Comparison of ENCODE assay signal across 15 cellular contexts in genomic region chr2:71690876-71691275, GRCh38.
DNase-seq lines count a peak whose midpoint lies in the region; ATAC-seq and TF ChIP-seq lines count a peak whose summit lies in the region.
"Had no signal": no experiment of that assay in that cellular context is flagged by ENCODE, and none has a peak within 500 bp of the region (broad histone marks: within the 10 kb centered on the region; RNA-seq: fewer than 3 reads in every experiment).

No MANE protein-coding gene starts in this region.

- no peak overlapping the region for H3K27ac ChIP-seq in endodermal cell (ENCODE audit: low read depth, low read length)
- peak overlapping the region; percentile 88 for H3K27ac ChIP-seq in skeletal muscle tissue (ENCODE audit: low read depth, low read length)
- H3K27ac ChIP-seq: HL-60 had no signal

- DNase-seq in activated effector memory CD4-positive, alpha-beta T cell treated with anti-CD3 and anti-CD28 coated beads, Interleukin-2, amount 50 U/mL, for 16 hours = peak; percentile 39
- no peak for DNase-seq in activated effector memory CD4-positive, alpha-beta T cell treated with Interleukin-2 at 50 U/mL for 16 hours
- DNase-seq in endodermal cell (peak; percentile 59), nephron progenitor cell (no peak), hippocampal formation (lab: John Stamatoyannopoulos, UW) (no peak)
- DNase-seq in effector memory CD8-positive, alpha-beta T cell = no peak
- DNase-seq: 8988T, Caco-2, DMS53, NCI-H1436, NCI-H69, PC-3 had no signal

- no peaks in the 10 kb centered on the region for H3K27me3 ChIP-seq in endodermal cell (ENCODE audit: control insufficient read depth, insufficient read depth, low read length, poor library complexity, severe bottlenecking)
- no peaks in the 10 kb centered on the region for H3K27me3 ChIP-seq in skeletal muscle tissue (ENCODE audit: control insufficient read depth in 3 of 3, insufficient read depth in 3 of 3, low read length in 3 of 3)

- H3K4me1 ChIP-seq in endodermal cell (ENCODE audit: control insufficient read depth, insufficient read depth, low read length) (peaks cover 3% of the 10 kb centered on the region), skeletal muscle tissue (ENCODE audit: control insufficient read depth in 3 of 3, insufficient read depth in 3 of 3, low read length in 3 of 3) (peaks cover 25 to 82% (median 51%) of the 10 kb centered on the region in 3 donors)
- H3K4me1 ChIP-seq: Caco-2 had no signal

- H3K27ac Mint-ChIP-seq in endodermal cell = no peak overlapping the region
- peak overlapping the region; percentile 14 for H3K27ac Mint-ChIP-seq in nephron progenitor cell
- H3K27ac Mint-ChIP-seq in effector memory CD8-positive, alpha-beta T cell = no peak overlapping the region

- no peaks in the 10 kb centered on the region for H3K9me3 ChIP-seq in endodermal cell (ENCODE audit: control insufficient read depth, low read length)
- H3K9me3 ChIP-seq in skeletal muscle tissue (ENCODE audit: control insufficient read depth in 3 of 3, low read length in 3 of 3) = no peaks in the 10 kb centered on the region
- H3K9me3 ChIP-seq: Caco-2 had no signal

- no peak for ATAC-seq in GM21619 (IDR thresholded peaks at IDR 0.05; ENCODE audit: unreplicated experiment)
- ATAC-seq in effector memory CD8-positive, alpha-beta T cell (replicated peaks) = no peak
- ATAC-seq: PC-3 had no signal

- no peaks in the 10 kb centered on the region for H3K36me3 ChIP-seq in endodermal cell (ENCODE audit: control insufficient read depth, insufficient read depth, low read length)
- H3K36me3 ChIP-seq in skeletal muscle tissue (ENCODE audit: control insufficient read depth in 3 of 3, insufficient read depth in 3 of 3, low read length in 3 of 3) = peaks cover 3 to 15% (median 7%) of the 10 kb centered on the region in 3 donors

- H3K4me3 Mint-ChIP-seq in endodermal cell (no peak overlapping the region), nephron progenitor cell (no peak overlapping the region)
- H3K4me3 Mint-ChIP-seq in effector memory CD8-positive, alpha-beta T cell = no peak overlapping the region

- no peak overlapping the region for H3K9ac ChIP-seq in endodermal cell (ENCODE audit: extremely low read depth, low read length, poor library complexity, severe bottlenecking)
- no peak overlapping the region for H3K9ac ChIP-seq in skeletal muscle tissue (ENCODE audit: low read depth in 1 of 3, low read length in 3 of 3)

- H3K4me3 ChIP-seq in endodermal cell (ENCODE audit: low read length) (no peak overlapping the region), skeletal muscle tissue (ENCODE audit: low read length in 3 of 3) (no peak overlapping the region)

- no peaks in the 10 kb centered on the region for H3K36me3 Mint-ChIP-seq in endodermal cell (ENCODE audit: low read depth)
- no peaks in the 10 kb centered on the region for H3K36me3 Mint-ChIP-seq in nephron progenitor cell (ENCODE audit: low read depth)
- no peaks in the 10 kb centered on the region for H3K36me3 Mint-ChIP-seq in effector memory CD8-positive, alpha-beta T cell (ENCODE audit: insufficient read depth)

- WGBS in endodermal cell (ENCODE audit: insufficient coverage in 1 of 2, insufficient read length in 1 of 2), 2 experiments = 65 to 71% methylated on average over 7 to 10 of the region's 10 CpGs

- TF ChIP-seq CTCF in endodermal cell (conservative IDR thresholded peaks at IDR 0.05) (no peak), nephron progenitor cell (IDR thresholded peaks at IDR 0.05) (no peak)

- no peaks in the 10 kb centered on the region for H3K9me3 Mint-ChIP-seq in endodermal cell
- H3K9me3 Mint-ChIP-seq in nephron progenitor cell = no peaks in the 10 kb centered on the region
- peaks cover 0 to 6% of the 10 kb centered on the region in 2 donors for H3K9me3 Mint-ChIP-seq in effector memory CD8-positive, alpha-beta T cell

- H3K4me1 Mint-ChIP-seq in endodermal cell = peaks cover 21% of the 10 kb centered on the region
- peaks cover 32% of the 10 kb centered on the region for H3K4me1 Mint-ChIP-seq in nephron progenitor cell
- no peaks in the 10 kb centered on the region for H3K4me1 Mint-ChIP-seq in effector memory CD8-positive, alpha-beta T cell (ENCODE audit: low read depth in 2 of 2)

- H3K27me3 Mint-ChIP-seq in endodermal cell (ENCODE audit: insufficient read depth) (peaks cover 8% of the 10 kb centered on the region), nephron progenitor cell (ENCODE audit: low read depth, poor library complexity) (peaks cover 37% of the 10 kb centered on the region)
- H3K27me3 Mint-ChIP-seq in effector memory CD8-positive, alpha-beta T cell = peaks cover 7 to 11% of the 10 kb centered on the region in 2 donors

Comparison
In these comparisons a context has a peak if more than half of its experiments do, and no peak if none do; other contexts are left out.
1. DNase-seq: peak in activated effector memory CD4-positive, alpha-beta T cell treated with anti-CD3 and anti-CD28 coated beads, Interleukin-2, amount 50 U/mL, for 16 hours (single experiment) and endodermal cell (single experiment); none in activated effector memory CD4-positive, alpha-beta T cell treated with Interleukin-2 at 50 U/mL for 16 hours (single experiment), nephron progenitor cell (single experiment), effector memory CD8-positive, alpha-beta T cell (0 of 3) and hippocampal formation (0 of 2).